10 cellular contexts compared by ENCODE assay signal in genomic region chr11:113839842-113840241, GRCh38. TPM values are rescaled to one million over a fixed set of nuclear protein-coding genes. Genes with fewer than 3 reads are reported as not detected.
DNase-seq lines count a peak whose midpoint lies in the region; ATAC-seq, FAIRE-seq and TF ChIP-seq lines count a peak whose summit lies in the region.
"Had no signal": no experiment of that assay in that cellular context is flagged by ENCODE, and none has a peak within 500 bp of the region (broad histone marks: within the 10 kb centered on the region; RNA-seq: fewer than 3 reads in every experiment).

No MANE protein-coding gene starts in this region.

- H3K4me1 ChIP-seq in upper lobe of left lung = no peaks in the 10 kb centered on the region
- H3K4me1 ChIP-seq: body of pancreas had no signal

- no peaks in the 10 kb centered on the region for H3K27me3 ChIP-seq in upper lobe of left lung
- H3K27me3 ChIP-seq: body of pancreas had no signal

- TF ChIP-seq CTCF in upper lobe of left lung (IDR thresholded peaks at IDR 0.05) = no peak

- H3K27ac ChIP-seq in upper lobe of left lung = no peak overlapping the region
- H3K27ac ChIP-seq: body of pancreas had no signal

- FAIRE-seq in GM12892 (lab: Jason Lieb, UNC) = peak; percentile 82

- TF ChIP-seq POLR2A in GM12892 (IDR thresholded peaks at IDR 0.05; ENCODE audit: low read depth, low read length) = no peak
- TF ChIP-seq POLR2A in upper lobe of left lung (IDR thresholded peaks at IDR 0.05) = no peak

- whole genome bisulfite sequencing in upper lobe of left lung, 2 donors = 97 to 98% methylated on average over 6 of the region's 6 CpGs

- H3K36me3 ChIP-seq in upper lobe of left lung = peaks cover 0 to 34% (median 23%) of the 10 kb centered on the region in 4 donors

- DNase-seq in GM12892 (ENCODE audit: insufficient read length) = peak; percentile 23
- peak; percentile 59 for DNase-seq in NAMALWA (ENCODE audit: low spot score)
- DNase-seq in C1 segment of cervical spinal cord (lab: John Stamatoyannopoulos, UW) = no peak
- no peak for DNase-seq in COLO829 (ENCODE audit: low spot score)
- DNase-seq in NCI-H1930 (lab: John Stamatoyannopoulos, UW) = no peak
- DNase-seq in upper lobe of left lung = no peak
- DNase-seq: activated CD8-positive, alpha-beta T cell treated with anti-CD3 and anti-CD28 coated beads for 36 hours; body of pancreas had no signal

- no peaks in the 10 kb centered on the region for H3K9me3 ChIP-seq in upper lobe of left lung
- H3K9me3 ChIP-seq: body of pancreas had no signal

- H3K4me3 ChIP-seq in upper lobe of left lung = no peak overlapping the region
- H3K4me3 ChIP-seq: body of pancreas had no signal

- ATAC-seq in GM19395 (IDR thresholded peaks at IDR 0.05; ENCODE audit: unreplicated experiment) (peak; percentile 91), HG02884 (IDR thresholded peaks at IDR 0.05; ENCODE audit: unreplicated experiment) (peak; percentile 85), upper lobe of left lung (ENCODE audit: low FRiP score in 2 of 2) (no peak)
- ATAC-seq: activated CD8-positive, alpha-beta T cell treated with anti-CD3 and anti-CD28 coated beads for 36 hours; body of pancreas had no signal

- TF ChIP-seq EP300 in upper lobe of left lung (IDR thresholded peaks at IDR 0.05) = no peak

RNA-seq across cellular contexts. Expression of gene USP28, which starts 35.5 kb away (rescaled TPM):
- 23.4 TPM for polyA plus RNA-seq in GM12892 (2012; ENCODE audit: missing spikeins)
- total RNA-seq in upper lobe of left lung = 10 to 100 TPM; 16.1 to 50.8 (median 18.8) TPM

Comparison
In these comparisons a context has a peak if more than half of its experiments do, and no peak if none do; other contexts are left out.
1. DNase-seq: peak in GM12892 (single experiment) and NAMALWA (single experiment); none in C1 segment of cervical spinal cord (0 of 14), COLO829 (single experiment), NCI-H1930 (0 of 2) and upper lobe of left lung (0 of 2).
2. ATAC-seq: peak in GM19395 (single experiment) and HG02884 (single experiment); none in upper lobe of left lung (0 of 2).